Comparison of ENCODE assay signal across 1 cellular context in genomic region chr20:32751309-32752020, GRCh38.
A peak's percentile ranks its signal among the peaks of the same experiment; 100 is the strongest.
TF ChIP-seq lines count a peak whose summit lies in the region.

No MANE protein-coding gene starts in this region.

TF ChIP-seq in H1, 55 proteins besides CTCF, POLR2A, EP300 and RAD21:
- peak; percentile 94 for TF ChIP-seq NANOG (IDR thresholded peaks at IDR 0.05; ENCODE audit: insufficient read depth, low read depth, low read length, poor library complexity, severe bottlenecking)
- no peak for TF ChIP-seq KDM4A (IDR thresholded peaks at IDR 0.05; ENCODE audit: low read depth, low read length, severe bottlenecking)
- TF ChIP-seq CHD7 (IDR thresholded peaks at IDR 0.05; ENCODE audit: insufficient replicate concordance, low read length), result no peak
- no peak for TF ChIP-seq SIN3A (conservative IDR thresholded peaks at IDR 0.05 in 1 of 2, IDR thresholded peaks at IDR 0.05 in 1 of 2; ENCODE audit: low read depth in 1 of 2, low read length in 2 of 2)
- TF ChIP-seq CHD1 (IDR thresholded peaks at IDR 0.05; ENCODE audit: low read depth, low read length), result no peak
- TF ChIP-seq SP1 (IDR thresholded peaks at IDR 0.05; ENCODE audit: low read depth, low read length), result peak; percentile 60; the same call in 1 of the 2 replicates
- TF ChIP-seq HDAC6 (IDR thresholded peaks at IDR 0.05; ENCODE audit: low read depth, low read length), result no peak
- no peak for TF ChIP-seq PHF8 (conservative IDR thresholded peaks at IDR 0.05; ENCODE audit: low read depth, low read length)
- TF ChIP-seq TAF7 (optimal IDR thresholded peaks at IDR 0.05; ENCODE audit: borderline replicate concordance, low read depth, low read length), result no peak
- TF ChIP-seq, protein P1, sequence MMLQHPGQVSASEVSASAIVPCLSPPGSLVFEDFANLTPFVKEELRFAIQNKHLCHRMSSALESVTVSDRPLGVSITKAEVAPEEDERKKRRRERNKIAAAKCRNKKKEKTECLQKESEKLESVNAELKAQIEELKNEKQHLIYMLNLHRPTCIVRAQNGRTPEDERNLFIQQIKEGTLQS (IDR thresholded peaks at IDR 0.05; ENCODE audit: insufficient read depth, low read depth, low read length), result no peak
- no peak for TF ChIP-seq RFX5 (IDR thresholded peaks at IDR 0.05; ENCODE audit: borderline replicate concordance, low read depth, low read length)
- TF ChIP-seq POLR2AphosphoS5 (IDR thresholded peaks at IDR 0.05; ENCODE audit: low read depth, low read length), result no peak
- no peak for TF ChIP-seq CBX8 (IDR thresholded peaks at IDR 0.05; ENCODE audit: borderline replicate concordance, low read depth, low read length)
- no peak for TF ChIP-seq RNF2 (IDR thresholded peaks at IDR 0.05; ENCODE audit: borderline replicate concordance, low read depth, low read length, missing control alignments, poor library complexity, severe bottlenecking)
- TF ChIP-seq YY1 (IDR thresholded peaks at IDR 0.05; ENCODE audit: low read depth, low read length), result no peak
- peak; percentile 66; the same call in 1 of the 2 replicates for TF ChIP-seq KDM1A (IDR thresholded peaks at IDR 0.05; ENCODE audit: borderline replicate concordance, low read length)
- no peak for TF ChIP-seq SIRT6 (IDR thresholded peaks at IDR 0.05; ENCODE audit: low read length)
- TF ChIP-seq BCL11A (IDR thresholded peaks at IDR 0.05; ENCODE audit: low read depth in 2 of 2, low read length in 2 of 2), result no peak
- no peak for TF ChIP-seq JUN (IDR thresholded peaks at IDR 0.05; ENCODE audit: low read depth, low read length)
- TF ChIP-seq SP2 (IDR thresholded peaks at IDR 0.05; ENCODE audit: low read length), result no peak
- TF ChIP-seq FOSL1 (IDR thresholded peaks at IDR 0.05; ENCODE audit: insufficient read depth, low read depth, low read length), result no peak
- no peak for TF ChIP-seq ASH2L (IDR thresholded peaks at IDR 0.05; ENCODE audit: low read length)
- 0 out of 2 replicates have a peak, but pooled peaks have one; percentile 39 for TF ChIP-seq TBP (IDR thresholded peaks at IDR 0.05; ENCODE audit: low read depth, low read length)
- TF ChIP-seq, protein P2, sequence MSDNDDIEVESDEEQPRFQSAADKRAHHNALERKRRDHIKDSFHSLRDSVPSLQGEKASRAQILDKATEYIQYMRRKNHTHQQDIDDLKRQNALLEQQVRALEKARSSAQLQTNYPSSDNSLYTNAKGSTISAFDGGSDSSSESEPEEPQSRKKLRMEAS (IDR thresholded peaks at IDR 0.05), result no peak
- TF ChIP-seq RBBP5 (IDR thresholded peaks at IDR 0.05; ENCODE audit: borderline replicate concordance, low read depth, low read length), result no peak
- TF ChIP-seq, protein P3, sequence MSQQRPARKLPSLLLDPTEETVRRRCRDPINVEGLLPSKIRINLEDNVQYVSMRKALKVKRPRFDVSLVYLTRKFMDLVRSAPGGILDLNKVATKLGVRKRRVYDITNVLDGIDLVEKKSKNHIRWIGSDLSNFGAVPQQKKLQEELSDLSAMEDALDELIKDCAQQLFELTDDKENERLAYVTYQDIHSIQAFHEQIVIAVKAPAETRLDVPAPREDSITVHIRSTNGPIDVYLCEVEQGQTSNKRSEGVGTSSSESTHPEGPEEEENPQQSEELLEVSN (IDR thresholded peaks at IDR 0.05), result no peak
- TF ChIP-seq CEBPB (IDR thresholded peaks at IDR 0.05; ENCODE audit: low read depth, low read length), result no peak
- no peak for TF ChIP-seq EZH2 (IDR thresholded peaks at IDR 0.05; ENCODE audit: low read depth, low read length, severe bottlenecking)
- TF ChIP-seq CTBP2 (IDR thresholded peaks at IDR 0.05; ENCODE audit: borderline replicate concordance, insufficient read depth, insufficient read length, low read length), result no peak
- no peak for TF ChIP-seq GTF2F1 (IDR thresholded peaks at IDR 0.05; ENCODE audit: borderline replicate concordance, low read depth, low read length)
- TF ChIP-seq ATF2 (IDR thresholded peaks at IDR 0.05; ENCODE audit: low read length), result no peak
- no peak for TF ChIP-seq ZNF274 (IDR thresholded peaks at IDR 0.05; ENCODE audit: borderline replicate concordance, extremely low read depth, low read length)
- no peak for TF ChIP-seq CHD2 (IDR thresholded peaks at IDR 0.05; ENCODE audit: low read length)
- no peak for TF ChIP-seq BRCA1 (IDR thresholded peaks at IDR 0.05; ENCODE audit: low read depth, low read length)
